10 cellular contexts compared by ENCODE assay signal in genomic region chr6:152161501-152161900, GRCh38.
DNase-seq lines count a peak whose midpoint lies in the region; ATAC-seq and TF ChIP-seq lines count a peak whose summit lies in the region.
"Had no signal": no experiment of that assay in that cellular context is flagged by ENCODE, and none has a peak within 500 bp of the region (broad histone marks: within the 10 kb centered on the region; RNA-seq: fewer than 3 reads in every experiment).

No MANE protein-coding gene starts in this region.

- H3K4me3 Mint-ChIP-seq in activated B cell treated with CpG ODN at 0.5 μM for 24 hours = no peak overlapping the region
- no peak overlapping the region for H3K4me3 Mint-ChIP-seq in naive thymus-derived CD4-positive, alpha-beta T cell

- H3K27me3 Mint-ChIP-seq in activated B cell treated with CpG ODN at 0.5 μM for 24 hours = no peaks in the 10 kb centered on the region
- no peaks in the 10 kb centered on the region for H3K27me3 Mint-ChIP-seq in naive thymus-derived CD4-positive, alpha-beta T cell

- no peaks in the 10 kb centered on the region for H3K9me3 Mint-ChIP-seq in activated B cell treated with CpG ODN at 0.5 μM for 24 hours
- H3K9me3 Mint-ChIP-seq in naive thymus-derived CD4-positive, alpha-beta T cell = no peaks in the 10 kb centered on the region

- no peak overlapping the region for H3K4me3 ChIP-seq in naive thymus-derived CD4-positive, alpha-beta T cell (ENCODE audit: low read length)

- DNase-seq in activated B cell treated with CpG ODN at 0.5 μM for 24 hours (no peak), DMS153 treated with DMSO at 0.1 percent for 48 hours (lab: John Stamatoyannopoulos, UW; ENCODE audit: unreplicated experiment) (no peak), NCI-H774 (lab: John Stamatoyannopoulos, UW) (no peak), midbrain (lab: John Stamatoyannopoulos, UW) (no peak), SHP77 treated with DMSO at 0.1 percent for 48 hours (lab: John Stamatoyannopoulos, UW) (no peak)
- DNase-seq in naive thymus-derived CD4-positive, alpha-beta T cell = no peak
- DNase-seq: left cardiac atrium, NCI-H2081 had no signal

- peaks cover 26% of the 10 kb centered on the region for H3K4me1 Mint-ChIP-seq in activated B cell treated with CpG ODN at 0.5 μM for 24 hours
- peaks cover 0 to 22% (median 16%) of the 10 kb centered on the region in 7 donors for H3K4me1 Mint-ChIP-seq in naive thymus-derived CD4-positive, alpha-beta T cell

- intact Hi-C loops in activated B cell treated with CpG ODN at 0.5 μM for 24 hours (cut with micrococcal nuclease) = no loop called here
- intact Hi-C loops in naive thymus-derived CD4-positive, alpha-beta T cell (cut with micrococcal nuclease) = loop anchor here in 1 of 2 donors (1.0 kb wide), 1 partner anchor 10 kb away; no protein-coding TSS in a partner anchor

- peaks cover 18 to 65% (median 27%) of the 10 kb centered on the region in 3 experiments for H3K36me3 ChIP-seq in naive thymus-derived CD4-positive, alpha-beta T cell (ENCODE audit: control insufficient read depth in 2 of 3, insufficient read depth in 3 of 3, low read length in 3 of 3)

- no peaks in the 10 kb centered on the region for H3K27me3 ChIP-seq in naive thymus-derived CD4-positive, alpha-beta T cell (ENCODE audit: control insufficient read depth in 2 of 2, insufficient read depth in 2 of 2, low read length in 2 of 2)

- no peaks in the 10 kb centered on the region for H3K9me3 ChIP-seq in naive thymus-derived CD4-positive, alpha-beta T cell (ENCODE audit: control insufficient read depth in 2 of 3, low read length in 3 of 3)

- peaks cover 63% of the 10 kb centered on the region for H3K36me3 Mint-ChIP-seq in activated B cell treated with CpG ODN at 0.5 μM for 24 hours (ENCODE audit: low read depth)
- H3K36me3 Mint-ChIP-seq in naive thymus-derived CD4-positive, alpha-beta T cell = peaks cover 15 to 55% (median 35%) of the 10 kb centered on the region in 5 donors

- TF ChIP-seq CTCF in activated B cell treated with CpG ODN at 0.5 μM for 24 hours (IDR thresholded peaks at IDR 0.05) = no peak

- peak overlapping the region; percentile 30 for H3K27ac ChIP-seq in naive thymus-derived CD4-positive, alpha-beta T cell (ENCODE audit: low read depth, low read length)

- peak; percentile 57 for ATAC-seq in GM18502 (IDR thresholded peaks at IDR 0.05; ENCODE audit: poor library complexity, unreplicated experiment)
- ATAC-seq in HG02588 (IDR thresholded peaks at IDR 0.05; ENCODE audit: unreplicated experiment) = peak; percentile 53
- no peak for ATAC-seq in activated B cell treated with CpG ODN at 0.5 μM for 24 hours (ENCODE audit: low read depth)
- no peak for ATAC-seq in naive thymus-derived CD4-positive, alpha-beta T cell
- ATAC-seq: left cardiac atrium had no signal

- POLR2A ChIA-PET in activated B cell treated with CpG ODN at 0.5 μM for 24 hours (lab: Charles Lee) = interaction anchor here (1.6 kb wide), 1 partner anchor 23 kb away, joined by 6 read pairs; no protein-coding TSS in a partner anchor
- POLR2A ChIA-PET in naive thymus-derived CD4-positive, alpha-beta T cell (lab: Charles Lee) = no interaction called here

- H3K4me1 ChIP-seq in naive thymus-derived CD4-positive, alpha-beta T cell (ENCODE audit: control insufficient read depth in 2 of 2, insufficient read depth in 2 of 2, low read length in 2 of 2) = no peaks in the 10 kb centered on the region

- H3K27ac Mint-ChIP-seq in activated B cell treated with CpG ODN at 0.5 μM for 24 hours = peak overlapping the region; percentile 82
- H3K27ac Mint-ChIP-seq in naive thymus-derived CD4-positive, alpha-beta T cell = peak overlapping the region in 8 of 9 donors; percentile 10 to 90 (median 67)

- CTCF ChIA-PET in activated B cell treated with CpG ODN at 0.5 μM for 24 hours (lab: Charles Lee) = no interaction called here
- CTCF ChIA-PET in naive thymus-derived CD4-positive, alpha-beta T cell (lab: Charles Lee) = no interaction called here

Comparison
In these comparisons a context has a peak if more than half of its experiments do, and no peak if none do; other contexts are left out.
1. ATAC-seq: peak in GM18502 (single experiment) and HG02588 (single experiment); none in activated B cell treated with CpG ODN at 0.5 μM for 24 hours (single experiment) and naive thymus-derived CD4-positive, alpha-beta T cell (single experiment).